1 cellular context compared by ENCODE assay signal in the genomic region with DNA sequence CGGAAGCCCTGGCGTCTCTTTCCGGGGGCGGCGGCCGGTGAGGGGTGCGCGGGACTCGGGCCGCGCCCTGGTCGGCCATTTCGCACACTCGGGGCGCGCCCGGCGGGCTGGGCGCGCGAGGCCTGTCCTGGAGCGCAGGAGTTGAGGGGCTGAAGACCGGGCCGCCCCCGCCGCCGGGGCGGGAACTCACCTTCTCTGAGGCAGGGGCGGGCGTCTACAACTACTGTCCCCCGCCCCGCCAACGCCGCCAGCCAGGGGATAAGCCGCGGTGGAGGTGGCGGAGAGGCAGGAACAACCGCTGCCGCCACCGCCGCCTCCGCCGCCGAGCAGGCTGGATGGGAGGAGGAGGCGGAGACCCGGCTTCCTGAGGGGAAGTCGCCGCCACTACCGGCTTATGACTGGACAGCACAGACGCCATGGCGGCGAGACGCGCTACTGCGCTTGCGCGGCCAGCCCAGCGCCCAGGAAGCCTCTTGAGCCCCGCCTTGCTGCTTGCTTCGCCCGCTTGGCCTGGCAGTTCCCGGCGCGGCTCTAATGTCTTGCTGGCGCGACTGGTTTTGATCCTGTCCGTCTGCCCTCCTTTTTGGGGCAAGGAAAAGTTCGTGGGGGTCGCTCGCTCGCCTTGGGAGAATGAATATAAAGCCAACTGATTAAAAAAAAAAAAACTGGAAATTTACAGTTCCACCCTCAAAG.
A peak's percentile ranks its signal among the peaks of the same experiment; 100 is the strongest.
TF ChIP-seq lines count a peak whose summit lies in the region.

A gene (minus strand): TSS at position 348 of the 693 bp plus-strand sequence. CDS start 27,220 bp downstream, outside the sequence.

TF ChIP-seq in H1, 55 proteins besides CTCF, POLR2A, EP300 and RAD21:
- 0 out of 2 replicates have a peak, but pooled peaks have one; percentile 73 for TF ChIP-seq GTF2F1 (IDR thresholded peaks at IDR 0.05; ENCODE audit: borderline replicate concordance, low read depth, low read length)
- no peak for TF ChIP-seq RNF2 (IDR thresholded peaks at IDR 0.05; ENCODE audit: borderline replicate concordance, low read depth, low read length, missing control alignments, poor library complexity, severe bottlenecking)
- no peak for TF ChIP-seq MAFK (IDR thresholded peaks at IDR 0.05; ENCODE audit: low read depth, low read length)
- no peak for TF ChIP-seq HDAC6 (IDR thresholded peaks at IDR 0.05; ENCODE audit: low read depth, low read length)
- no peak for TF ChIP-seq FOSL1 (IDR thresholded peaks at IDR 0.05; ENCODE audit: insufficient read depth, low read depth, low read length)
- peak; percentile 35; the same call in 1 of the 2 replicates for TF ChIP-seq CREB1 (IDR thresholded peaks at IDR 0.05)
- TF ChIP-seq TBP (IDR thresholded peaks at IDR 0.05; ENCODE audit: low read depth, low read length): peak; percentile 82
- TF ChIP-seq SRF (IDR thresholded peaks at IDR 0.05; ENCODE audit: low read depth, low read length): no peak
- peak; percentile 76; the same call in 1 of the 2 replicates for TF ChIP-seq TAF1 (IDR thresholded peaks at IDR 0.05; ENCODE audit: low read depth, low read length)
- TF ChIP-seq CBX8 (IDR thresholded peaks at IDR 0.05; ENCODE audit: borderline replicate concordance, low read depth, low read length): no peak
- TF ChIP-seq EGR1 (IDR thresholded peaks at IDR 0.05; ENCODE audit: borderline replicate concordance, low read depth, low read length): peak; percentile 45
- TF ChIP-seq, protein P1, sequence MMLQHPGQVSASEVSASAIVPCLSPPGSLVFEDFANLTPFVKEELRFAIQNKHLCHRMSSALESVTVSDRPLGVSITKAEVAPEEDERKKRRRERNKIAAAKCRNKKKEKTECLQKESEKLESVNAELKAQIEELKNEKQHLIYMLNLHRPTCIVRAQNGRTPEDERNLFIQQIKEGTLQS (IDR thresholded peaks at IDR 0.05; ENCODE audit: insufficient read depth, low read depth, low read length): no peak
- TF ChIP-seq CTBP2 (IDR thresholded peaks at IDR 0.05; ENCODE audit: borderline replicate concordance, insufficient read depth, insufficient read length, low read length): no peak
- TF ChIP-seq RBBP5 (IDR thresholded peaks at IDR 0.05; ENCODE audit: borderline replicate concordance, low read depth, low read length): peak; percentile 26; the same call in 1 of the 2 replicates
- peak; percentile 98 for TF ChIP-seq ASH2L (IDR thresholded peaks at IDR 0.05; ENCODE audit: low read length)
- peak; percentile 88 for TF ChIP-seq YY1 (IDR thresholded peaks at IDR 0.05; ENCODE audit: low read depth, low read length)
- TF ChIP-seq SIN3A (conservative IDR thresholded peaks at IDR 0.05 in 1 of 2, IDR thresholded peaks at IDR 0.05 in 1 of 2; ENCODE audit: low read depth in 1 of 2, low read length in 2 of 2): peak in 1 of 2 experiments; percentile 3; a peak in 1 of 4 replicates
- TF ChIP-seq SP2 (IDR thresholded peaks at IDR 0.05; ENCODE audit: low read length): no peak
- TF ChIP-seq, protein P2, sequence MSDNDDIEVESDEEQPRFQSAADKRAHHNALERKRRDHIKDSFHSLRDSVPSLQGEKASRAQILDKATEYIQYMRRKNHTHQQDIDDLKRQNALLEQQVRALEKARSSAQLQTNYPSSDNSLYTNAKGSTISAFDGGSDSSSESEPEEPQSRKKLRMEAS (IDR thresholded peaks at IDR 0.05): 0 out of 2 replicates have a peak, but pooled peaks have one; percentile 1
- peak; percentile 93 for TF ChIP-seq POLR2AphosphoS5 (IDR thresholded peaks at IDR 0.05; ENCODE audit: low read depth, low read length)
- TF ChIP-seq KDM4A (IDR thresholded peaks at IDR 0.05; ENCODE audit: low read depth, low read length, severe bottlenecking): peak; percentile 55
- TF ChIP-seq PHF8 (conservative IDR thresholded peaks at IDR 0.05; ENCODE audit: low read depth, low read length): peak; percentile 90
- no peak for TF ChIP-seq HDAC2 (IDR thresholded peaks at IDR 0.05; ENCODE audit: borderline replicate concordance in 1 of 2, low read depth in 2 of 2, low read length in 2 of 2)
- TF ChIP-seq NRF1 (IDR thresholded peaks at IDR 0.05; ENCODE audit: low read depth, low read length): peak; percentile 64
- TF ChIP-seq KDM5A (IDR thresholded peaks at IDR 0.05; ENCODE audit: low read length): no peak
